17 cellular contexts compared by ENCODE assay signal in genomic region chr13:109479991-109480696, GRCh38.
DNase-seq lines count a peak whose midpoint lies in the region; ATAC-seq, FAIRE-seq and TF ChIP-seq lines count a peak whose summit lies in the region.
"Had no signal": no experiment of that assay in that cellular context is flagged by ENCODE, and none has a peak within 500 bp of the region (broad histone marks: within the 10 kb centered on the region; RNA-seq: fewer than 3 reads in every experiment).

No MANE protein-coding gene starts in this region.

- H3K27ac Mint-ChIP-seq in endothelial cell (ENCODE audit: unreplicated experiment) (no peak overlapping the region), T-cell (no peak overlapping the region)
- H3K27ac Mint-ChIP-seq in activated T-helper 1 cell treated with anti-CD3 and anti-CD28 coated beads, Interleukin-12 subunit alpha, Interleukin-12 subunit beta, Interleukin-2, Interleukin-4 antibody, amounts not matched to agents 30 ng/mL and 10 ng/mL and 1 ng/mL, durations not matched to agents 14 hours and 24 hours and 36 hours = no peak overlapping the region

- no peak overlapping the region for H3K27ac ChIP-seq in pancreas

- no peaks in the 10 kb centered on the region for H3K36me3 Mint-ChIP-seq in endothelial cell (ENCODE audit: low read depth, unreplicated experiment)
- H3K36me3 Mint-ChIP-seq in T-cell = no peaks in the 10 kb centered on the region
- no peaks in the 10 kb centered on the region for H3K36me3 Mint-ChIP-seq in activated T-helper 1 cell treated with anti-CD3 and anti-CD28 coated beads, Interleukin-12 subunit alpha, Interleukin-12 subunit beta, Interleukin-2, Interleukin-4 antibody, amounts not matched to agents 30 ng/mL and 10 ng/mL and 1 ng/mL, durations not matched to agents 14 hours and 24 hours and 36 hours (ENCODE audit: low read depth)

- H3K27me3 Mint-ChIP-seq in endothelial cell (ENCODE audit: unreplicated experiment) (peaks cover 7% of the 10 kb centered on the region), T-cell (peaks cover 3 to 9% of the 10 kb centered on the region in 2 donors)
- H3K27me3 Mint-ChIP-seq in activated T-helper 1 cell treated with anti-CD3 and anti-CD28 coated beads, Interleukin-12 subunit alpha, Interleukin-12 subunit beta, Interleukin-2, Interleukin-4 antibody, amounts not matched to agents 30 ng/mL and 10 ng/mL and 1 ng/mL, durations not matched to agents 14 hours and 24 hours and 36 hours (ENCODE audit: insufficient read depth) = no peaks in the 10 kb centered on the region

- no peaks in the 10 kb centered on the region for H3K9me3 Mint-ChIP-seq in endothelial cell (ENCODE audit: unreplicated experiment)
- no peaks in the 10 kb centered on the region for H3K9me3 Mint-ChIP-seq in T-cell
- H3K9me3 Mint-ChIP-seq in activated T-helper 1 cell treated with anti-CD3 and anti-CD28 coated beads, Interleukin-12 subunit alpha, Interleukin-12 subunit beta, Interleukin-2, Interleukin-4 antibody, amounts not matched to agents 30 ng/mL and 10 ng/mL and 1 ng/mL, durations not matched to agents 14 hours and 24 hours and 36 hours = no peaks in the 10 kb centered on the region

- ATAC-seq in pancreas (peak in 3 of 4 donors; percentile 57 to 77 (median 63)), T-cell (replicated peaks in 1 of 4) (no peak)

- H3K4me3 ChIP-seq in fibroblast of mammary gland (ENCODE audit: control insufficient read depth, low read depth, low read length) (no peak overlapping the region), pancreas (no peak overlapping the region)

- 55 to 56% methylated on average over 8 of the region's 8 CpGs for WGBS in pancreas, 2 donors

- peaks cover 9% of the 10 kb centered on the region for H3K4me1 Mint-ChIP-seq in endothelial cell (ENCODE audit: unreplicated experiment)
- peaks cover 0 to 5% (median 2%) of the 10 kb centered on the region in 3 donors for H3K4me1 Mint-ChIP-seq in T-cell
- no peaks in the 10 kb centered on the region for H3K4me1 Mint-ChIP-seq in activated T-helper 1 cell treated with anti-CD3 and anti-CD28 coated beads, Interleukin-12 subunit alpha, Interleukin-12 subunit beta, Interleukin-2, Interleukin-4 antibody, amounts not matched to agents 30 ng/mL and 10 ng/mL and 1 ng/mL, durations not matched to agents 14 hours and 24 hours and 36 hours (ENCODE audit: low read depth)

- intact Hi-C loops in pancreas (cut with DNase I) = no loop called here
- intact Hi-C loops in activated T-helper 1 cell treated with anti-CD3 and anti-CD28 coated beads, Interleukin-12 subunit alpha, Interleukin-12 subunit beta, Interleukin-2, Interleukin-4 antibody, amounts not matched to agents 30 ng/mL and 10 ng/mL and 1 ng/mL, durations not matched to agents 14 hours and 24 hours and 36 hours (cut with micrococcal nuclease) = no loop called here

- H3K27me3 ChIP-seq in pancreas = no peaks in the 10 kb centered on the region
- H3K27me3 ChIP-seq: BE2C had no signal

- POLR2A ChIA-PET in T-cell (lab: Charles Lee) = no interaction called here

- no peaks in the 10 kb centered on the region for H3K9me3 ChIP-seq in pancreas
- H3K9me3 ChIP-seq: BE2C had no signal

- no peaks in the 10 kb centered on the region for H3K36me3 ChIP-seq in pancreas
- H3K36me3 ChIP-seq: BE2C had no signal

- H3K4me1 ChIP-seq in pancreas = no peaks in the 10 kb centered on the region

- no peak for FAIRE-seq in pancreas (lab: Jason Lieb, UNC)
- FAIRE-seq: GM12892 had no signal

- CTCF ChIA-PET in T-cell (lab: Charles Lee) = no interaction called here

- no peak overlapping the region for H3K4me3 Mint-ChIP-seq in endothelial cell (ENCODE audit: unreplicated experiment)
- no peak overlapping the region for H3K4me3 Mint-ChIP-seq in T-cell
- no peak overlapping the region for H3K4me3 Mint-ChIP-seq in activated T-helper 1 cell treated with anti-CD3 and anti-CD28 coated beads, Interleukin-12 subunit alpha, Interleukin-12 subunit beta, Interleukin-2, Interleukin-4 antibody, amounts not matched to agents 30 ng/mL and 10 ng/mL and 1 ng/mL, durations not matched to agents 14 hours and 24 hours and 36 hours

- no peak for TF ChIP-seq CTCF in fibroblast of mammary gland (conservative IDR thresholded peaks at IDR 0.05; ENCODE audit: control insufficient read depth, insufficient read depth, low read depth, low read length)
- no peak for TF ChIP-seq CTCF in pancreas (IDR thresholded peaks at IDR 0.05)
- TF ChIP-seq CTCF in endothelial cell (IDR thresholded peaks at IDR 0.05; ENCODE audit: unreplicated experiment) = no peak

- peak; percentile 41 for DNase-seq in AG20443 (ENCODE audit: low spot score)
- peak; percentile 15 for DNase-seq in OCI-M1 (lab: John Stamatoyannopoulos, UW)
- DNase-seq in fibroblast of mammary gland (ENCODE audit: low read depth) = peak; percentile 48
- DNase-seq in pancreas = peak in 1 of 6 donors; percentile 19
- DNase-seq in endothelial cell (ENCODE audit: low spot score) = no peak
- DNase-seq in activated effector memory CD4-positive, alpha-beta T cell treated with Interleukin-2 at 50 U/mL for 16 hours = no peak
- DNase-seq in T-cell = no peak
- no peak for DNase-seq in activated T-helper 1 cell treated with anti-CD3 and anti-CD28 coated beads, Interleukin-12 subunit alpha, Interleukin-12 subunit beta, Interleukin-2, Interleukin-4 antibody, amounts not matched to agents 30 ng/mL and 10 ng/mL and 1 ng/mL, durations not matched to agents 14 hours and 24 hours and 36 hours (ENCODE audit: low spot score)
- DNase-seq: activated CD4-positive, alpha-beta T cell treated with anti-CD3 and anti-CD28 coated beads, Interleukin-2, amount 50 U/mL, for 48 hours; activated gamma-delta T cell; BE2C; central memory CD4-positive, alpha-beta T cell; DMS79; NCI-H1092; NCI-H526; stimulated activated CD4-positive, alpha-beta T cell treated with anti-CD3 and anti-CD28 coated beads, Interleukin-15, amount 100 ng/mL, for 24 hours had no signal

Comparison
In these comparisons a context has a peak if more than half of its experiments do, and no peak if none do; other contexts are left out.
1. DNase-seq: peak in AG20443 (single experiment), OCI-M1 (single experiment) and fibroblast of mammary gland (single experiment); none in endothelial cell (single experiment), activated effector memory CD4-positive, alpha-beta T cell treated with Interleukin-2 at 50 U/mL for 16 hours (single experiment), T-cell (0 of 34) and activated T-helper 1 cell treated with anti-CD3 and anti-CD28 coated beads, Interleukin-12 subunit alpha, Interleukin-12 subunit beta, Interleukin-2, Interleukin-4 antibody, amounts not matched to agents 30 ng/mL and 10 ng/mL and 1 ng/mL, durations not matched to agents 14 hours and 24 hours and 36 hours (single experiment).
2. ATAC-seq: peak in pancreas (3 of 4); none in T-cell (0 of 4).